In genomic region chr3:61627768-61628185, GRCh38 we compare ENCODE assay signal across 9 cellular contexts.
DNase-seq lines count a peak whose midpoint lies in the region; ATAC-seq, FAIRE-seq and TF ChIP-seq lines count a peak whose summit lies in the region.
"Had no signal": no experiment of that assay in that cellular context is flagged by ENCODE, and none has a peak within 500 bp of the region (broad histone marks: within the 10 kb centered on the region; RNA-seq: fewer than 3 reads in every experiment).

No MANE protein-coding gene starts in this region.

- H2AFZ ChIP-seq in HCT116 (ENCODE audit: low read depth, low read length, poor library complexity, severe bottlenecking), result no peak overlapping the region

- no peak overlapping the region for H3K27ac ChIP-seq in HCT116 (ENCODE audit: low read depth, low read length)

- TF ChIP-seq POLR2A in HCT116 (IDR thresholded peaks at IDR 0.05; ENCODE audit: borderline replicate concordance, extremely low read depth, insufficient read depth, insufficient read length), result no peak
- no peak for TF ChIP-seq POLR2A in GM12892 (IDR thresholded peaks at IDR 0.05; ENCODE audit: low read depth, low read length)

- H3K9ac ChIP-seq in HCT116 (ENCODE audit: low read length), result no peak overlapping the region
- H3K9ac ChIP-seq in skeletal muscle satellite cell (ENCODE audit: low read depth, low read length), result no peak overlapping the region

- no peaks in the 10 kb centered on the region for H3K9me2 ChIP-seq in HCT116 (ENCODE audit: insufficient read depth)

- FAIRE-seq in GM12892 (lab: Jason Lieb, UNC), result no peak

- no peaks in the 10 kb centered on the region for H4K20me1 ChIP-seq in HCT116 (ENCODE audit: insufficient read depth)

- POLR2A ChIA-PET in HCT116 (lab: Charles Lee), result no interaction called here

- H3K4me2 ChIP-seq in HCT116 (ENCODE audit: low read length) (peak overlapping the region; percentile 32; the same call in 1 of the 2 replicates), skeletal muscle satellite cell (ENCODE audit: low read length) (peak overlapping the region; percentile 23)

- TF ChIP-seq CTCF in HCT116 (IDR thresholded peaks at IDR 0.05 in 2 of 3, conservative IDR thresholded peaks at IDR 0.05 in 1 of 3; ENCODE audit: borderline replicate concordance in 1 of 3, insufficient read depth in 1 of 3, low read depth in 2 of 3, low read length in 2 of 3), result no peak

- RAD21 ChIA-PET in HCT116 (lab: Charles Lee; ENCODE audit: low non-redundant PET in 1 of 2, low total read pairs in 2 of 2, uncharacterized antibody in 2 of 2, unreplicated experiment in 2 of 2), result no interaction called here

- no peaks in the 10 kb centered on the region; the same call in 1 of the 2 replicates for H3K79me2 ChIP-seq in HCT116 (ENCODE audit: insufficient read depth, low read length)

- H3K36me3 ChIP-seq in HCT116 (ENCODE audit: control insufficient read depth in 1 of 2, insufficient read depth in 2 of 2, low read length in 2 of 2) (no peaks in the 10 kb centered on the region), skeletal muscle satellite cell (ENCODE audit: insufficient read depth, low read length) (no peaks in the 10 kb centered on the region)

- H3K9me3 ChIP-seq in HCT116 (ENCODE audit: control insufficient read depth in 1 of 2, insufficient read depth in 1 of 2, low read depth in 1 of 2, low read length in 2 of 2) (no peaks in the 10 kb centered on the region), skeletal muscle satellite cell (replicated peaks; ENCODE audit: low read length) (no peaks in the 10 kb centered on the region)

- H3K4me3 ChIP-seq in HCT116 (replicated peaks in 1 of 2; ENCODE audit: low read depth in 1 of 2, low read length in 2 of 2) (no peak overlapping the region), skeletal muscle satellite cell (ENCODE audit: low read length) (no peak overlapping the region)

- no peak for TF ChIP-seq RAD21 in HCT116 (IDR thresholded peaks at IDR 0.05; ENCODE audit: low read depth)

- ATAC-seq in HCT116 (0 out of 2 replicates have a peak, but pooled peaks have one; percentile 6), GM21447 (IDR thresholded peaks at IDR 0.05; ENCODE audit: unreplicated experiment) (no peak)

- intact Hi-C loops in HCT116 (cut with micrococcal nuclease), result no loop called here
- intact Hi-C loops in posterior cingulate gyrus (cut with DNase I), result no loop called here

- BruUV-seq in HCT116 (replicated peaks; lab: Mats Ljungman, UMichigan), result no TSS peak

- H3K4me1 ChIP-seq in HCT116 (ENCODE audit: control insufficient read depth in 1 of 2, insufficient read depth in 2 of 2, low read length in 2 of 2) (peaks cover 10 to 20% of the 10 kb centered on the region in 2 experiments), skeletal muscle satellite cell (ENCODE audit: control insufficient read depth, insufficient read depth, low read length) (peaks cover 31% of the 10 kb centered on the region)

- DNase-seq in HCT116 (ENCODE audit: low read depth, low spot score) (no peak), T1000 (lab: John Stamatoyannopoulos, UW) (peak; percentile 57), foreskin melanocyte (peak; percentile 50), posterior cingulate gyrus (no peak), GM12892 (ENCODE audit: insufficient read length) (no peak)
- DNase-seq in activated CD4-positive, CD25-positive, alpha-beta regulatory T cell (lab: John Stamatoyannopoulos, UW), result no peak
- DNase-seq: NCI-H2029 treated with DMSO at 0.1 percent for 48 hours had no signal

- CTCF ChIA-PET in HCT116 (lab: Charles Lee), result no interaction called here

- H3K27me3 ChIP-seq in HCT116 (ENCODE audit: insufficient read depth, low read length), result no peaks in the 10 kb centered on the region
- H3K27me3 ChIP-seq in skeletal muscle satellite cell (ENCODE audit: control insufficient read depth, insufficient read depth, low read length), result no peaks in the 10 kb centered on the region

TF ChIP-seq in HCT116, 20 proteins besides CTCF, POLR2A, EP300 and RAD21:
- TF ChIP-seq CBX3 (IDR thresholded peaks at IDR 0.05; ENCODE audit: low read depth), result no peak
- TF ChIP-seq CEBPB (IDR thresholded peaks at IDR 0.05; ENCODE audit: low read depth), result no peak
- TF ChIP-seq SRF (IDR thresholded peaks at IDR 0.05; ENCODE audit: low read depth), result no peak
- TF ChIP-seq REST (IDR thresholded peaks at IDR 0.05; ENCODE audit: low read depth), result no peak
- TF ChIP-seq EZH2 (IDR thresholded peaks at IDR 0.05), result no peak
TF ChIP-seq in HCT116: peak in this region for 0.

Comparison
In these comparisons a context has a peak if more than half of its experiments do, and no peak if none do; other contexts are left out.
1. DNase-seq: peak in T1000 (single experiment) and foreskin melanocyte (single experiment); none in HCT116 (single experiment), posterior cingulate gyrus (0 of 10), activated CD4-positive, CD25-positive, alpha-beta regulatory T cell (0 of 4) and GM12892 (single experiment).